Comparison of ENCODE assay signal across 22 cellular contexts in the genomic region with DNA sequence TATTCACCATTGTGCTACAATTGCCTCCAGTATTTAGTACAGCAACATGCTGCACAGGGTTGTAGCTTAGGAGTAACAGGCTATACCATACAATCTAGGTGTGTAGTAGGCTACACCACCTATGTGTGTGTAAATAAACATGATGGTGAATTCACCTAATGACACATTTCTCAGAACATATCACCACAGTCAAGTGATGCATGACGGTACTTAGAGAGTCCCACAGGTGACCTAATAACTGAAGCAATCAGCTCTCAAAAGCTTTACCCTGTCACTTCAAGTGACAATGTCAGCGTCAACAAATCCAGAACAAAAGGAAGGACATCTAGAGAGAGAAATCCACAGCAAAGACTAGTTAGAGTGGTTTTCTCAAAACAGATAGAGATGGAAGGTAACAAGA.
"Had no signal": no experiment of that assay in that cellular context is flagged by ENCODE, and none has a peak within 500 bp of the region (broad histone marks: within the 10 kb centered on the region; RNA-seq: fewer than 3 reads in every experiment).

No MANE protein-coding gene starts in this region.

- H3K27ac Mint-ChIP-seq: activated CD4-positive, alpha-beta memory T cell treated with anti-CD3 and anti-CD28 coated beads for 36 hours; activated naive CD4-positive, alpha-beta T cell treated with anti-CD3 and anti-CD28 coated beads, Interleukin-2, amount 50 U/mL, for 72 hours; effector memory CD8-positive, alpha-beta T cell; mesothelial cell of epicardium; naive thymus-derived CD8-positive, alpha-beta T cell; T-helper 1 cell treated with Interleukin-12 subunit alpha and Interleukin-12 subunit beta and Interleukin-4 antibody, amounts not matched to agents 30 μg/mL and 1 μg/mL, for 36 hours; WTC11 had no signal

- H3K27me3 Mint-ChIP-seq: activated CD4-positive, alpha-beta memory T cell treated with anti-CD3 and anti-CD28 coated beads for 36 hours; central memory CD8-positive, alpha-beta T cell; effector memory CD8-positive, alpha-beta T cell; naive thymus-derived CD8-positive, alpha-beta T cell had no signal

- H3K4me3 ChIP-seq: dorsolateral prefrontal cortex, esophagus muscularis mucosa, left ventricle myocardium inferior, upper lobe of left lung had no signal

- H3K36me3 Mint-ChIP-seq: mesothelial cell of epicardium, WTC11 had no signal

- H3K4me1 Mint-ChIP-seq: central memory CD8-positive, alpha-beta T cell; mesothelial cell of epicardium had no signal

- H3K27me3 ChIP-seq: dorsolateral prefrontal cortex, esophagus muscularis mucosa, upper lobe of left lung had no signal

- H3K4me1 ChIP-seq: esophagus muscularis mucosa, upper lobe of left lung had no signal

- H3K4me3 Mint-ChIP-seq: activated CD4-positive, alpha-beta memory T cell treated with anti-CD3 and anti-CD28 coated beads for 36 hours; central memory CD8-positive, alpha-beta T cell; effector memory CD8-positive, alpha-beta T cell; mesothelial cell of epicardium; naive thymus-derived CD8-positive, alpha-beta T cell; T-helper 1 cell treated with Interleukin-12 subunit alpha and Interleukin-12 subunit beta and Interleukin-4 antibody, amounts not matched to agents 30 μg/mL and 1 μg/mL, for 36 hours; WTC11 had no signal

- H3K27ac ChIP-seq: dorsolateral prefrontal cortex, esophagus muscularis mucosa, left ventricle myocardium inferior, upper lobe of left lung had no signal

- H3K9me3 Mint-ChIP-seq: activated CD4-positive, alpha-beta memory T cell treated with anti-CD3 and anti-CD28 coated beads for 36 hours; activated naive CD4-positive, alpha-beta T cell treated with anti-CD3 and anti-CD28 coated beads, Interleukin-2, amount 50 U/mL, for 72 hours; central memory CD8-positive, alpha-beta T cell; effector memory CD8-positive, alpha-beta T cell; mesothelial cell of epicardium; naive thymus-derived CD8-positive, alpha-beta T cell; T-helper 1 cell treated with Interleukin-12 subunit alpha and Interleukin-12 subunit beta and Interleukin-4 antibody, amounts not matched to agents 30 μg/mL and 1 μg/mL, for 36 hours; WTC11 had no signal

- DNase-seq: activated CD4-positive, alpha-beta memory T cell treated with anti-CD3 and anti-CD28 coated beads for 36 hours; activated CD4-positive, alpha-beta T cell treated with anti-CD3 and anti-CD28 coated beads for 4 hours; activated gamma-delta T cell treated with Interleukin-2 at 50 U/mL for 16 hours; dorsolateral prefrontal cortex; effector memory CD8-positive, alpha-beta T cell; glutamatergic neuron; hippocampal formation; kidney glomerular epithelial cell; left ventricle myocardium inferior; mammary epithelial cell; naive thymus-derived CD8-positive, alpha-beta T cell; stimulated activated CD4-positive, alpha-beta T cell treated with anti-CD3 and anti-CD28 coated beads, Interleukin-2, amount 100 ng/mL, for 48 hours; stimulated activated CD8-positive, alpha-beta memory T cell treated with anti-CD3 and anti-CD28 coated beads, Interleukin-4, amount 100 ng/mL, for 48 hours; stimulated activated naive CD4-positive, alpha-beta T cell; T1000; upper lobe of left lung had no signal

- H3K9me3 ChIP-seq: esophagus muscularis mucosa, left ventricle myocardium inferior, upper lobe of left lung had no signal

- H3K36me3 ChIP-seq: left ventricle myocardium inferior had no signal

- ATAC-seq: effector memory CD8-positive, alpha-beta T cell; naive thymus-derived CD8-positive, alpha-beta T cell; WTC11 had no signal
